7 cellular contexts compared by ENCODE assay signal in genomic region chr5:31743678-31744077, GRCh38.
"Had no signal": no experiment of that assay in that cellular context is flagged by ENCODE, and none has a peak within 500 bp of the region (broad histone marks: within the 10 kb centered on the region; RNA-seq: fewer than 3 reads in every experiment).

No MANE protein-coding gene starts in this region.

- DNase-seq: H7, HCEC 1CT, Karpas-422, KBM-7 had no signal

- H3K4me3 ChIP-seq: GM23338 had no signal

- ATAC-seq: GM23338 had no signal

- H3K9ac ChIP-seq: KMS-11 had no signal

- H3K27ac ChIP-seq: KMS-11 had no signal

- FAIRE-seq: HTR-8/SVneo had no signal

- H2AFZ ChIP-seq: GM23338 had no signal

- H3K4me2 ChIP-seq: GM23338, KMS-11 had no signal
